9 cellular contexts compared by ENCODE assay signal in the genomic region with DNA sequence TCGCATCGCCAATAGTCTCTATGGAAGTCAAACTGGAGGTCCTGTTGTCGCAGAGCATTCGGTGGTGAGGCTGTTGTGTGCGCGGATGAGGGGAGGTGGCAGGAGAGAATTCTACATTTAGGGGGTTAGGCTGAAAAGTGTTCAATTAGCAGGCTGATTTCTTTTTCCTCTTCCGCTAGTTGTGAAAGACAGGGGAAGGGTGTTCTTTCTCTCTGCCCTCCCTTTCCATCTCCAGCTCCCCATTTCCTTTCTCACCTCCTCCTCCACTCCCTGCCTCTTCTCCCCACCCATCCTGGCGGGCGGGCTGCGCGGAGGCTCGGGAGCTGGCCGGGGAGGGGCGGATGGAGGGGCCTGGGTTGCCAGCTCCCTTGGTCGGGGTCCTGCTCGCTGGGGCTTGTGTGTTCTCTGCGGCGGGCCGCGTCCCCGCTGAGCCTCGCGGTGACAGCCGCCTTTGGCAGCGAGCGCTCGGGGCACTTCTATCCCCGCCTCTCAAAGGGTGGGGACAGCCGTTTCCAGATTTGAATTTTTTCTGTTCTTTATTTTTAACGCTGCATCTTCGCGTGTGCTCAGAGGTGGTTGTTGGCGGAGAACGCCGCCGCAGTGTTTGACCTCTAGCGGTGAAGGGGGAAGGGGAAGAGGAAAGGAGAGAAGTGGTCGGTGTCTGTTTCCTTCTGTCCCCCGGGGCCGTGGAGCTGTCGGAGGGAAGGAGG. TPM values are rescaled to one million over a fixed set of nuclear protein-coding genes. Genes with fewer than 3 reads are reported as not detected.
A peak's percentile ranks its signal among the peaks of the same experiment; 100 is the strongest.
DNase-seq lines count a peak whose midpoint lies in the region; ATAC-seq and TF ChIP-seq lines count a peak whose summit lies in the region.
"Had no signal": no experiment of that assay in that cellular context is flagged by ENCODE, and none has a peak within 500 bp of the region (broad histone marks: within the 10 kb centered on the region; RNA-seq: fewer than 3 reads in every experiment).

No MANE protein-coding gene starts in this region.

- peaks cover 3% of the 10 kb centered on the region for H3K9me3 Mint-ChIP-seq in activated T-helper 1 cell treated with anti-CD3 and anti-CD28 coated beads, Interleukin-12 subunit alpha, Interleukin-12 subunit beta, Interleukin-2, Interleukin-4 antibody, amounts not matched to agents 30 ng/mL and 10 ng/mL and 1 ng/mL, durations not matched to agents 14 hours and 24 hours and 36 hours

- WGBS in ovary, 3 donors: 6 to 8% (median 7%) methylated on average over 41 of the region's 41 CpGs

- peak overlapping the region; percentile 30 for H3K27ac ChIP-seq in layer of hippocampus (ENCODE audit: low read depth, low read length)
- no peak overlapping the region for H3K27ac ChIP-seq in ovary
- H3K27ac ChIP-seq: VCaP had no signal

- peaks cover 6% of the 10 kb centered on the region for H3K36me3 Mint-ChIP-seq in activated T-helper 1 cell treated with anti-CD3 and anti-CD28 coated beads, Interleukin-12 subunit alpha, Interleukin-12 subunit beta, Interleukin-2, Interleukin-4 antibody, amounts not matched to agents 30 ng/mL and 10 ng/mL and 1 ng/mL, durations not matched to agents 14 hours and 24 hours and 36 hours (ENCODE audit: low read depth)

- H3K4me3 ChIP-seq in H7 (ENCODE audit: insufficient read depth, low read depth, low read length) (peak overlapping the region; percentile 90), ovary (no peak overlapping the region)

- ATAC-seq in GM21619 (IDR thresholded peaks at IDR 0.05; ENCODE audit: unreplicated experiment): no peak
- no peak for ATAC-seq in HG03457 (IDR thresholded peaks at IDR 0.05; ENCODE audit: unreplicated experiment)

- peak overlapping the region; percentile 72 for H3K27ac Mint-ChIP-seq in activated T-helper 1 cell treated with anti-CD3 and anti-CD28 coated beads, Interleukin-12 subunit alpha, Interleukin-12 subunit beta, Interleukin-2, Interleukin-4 antibody, amounts not matched to agents 30 ng/mL and 10 ng/mL and 1 ng/mL, durations not matched to agents 14 hours and 24 hours and 36 hours

- peaks cover 0 to 3% of the 10 kb centered on the region in 2 donors for H3K9me3 ChIP-seq in ovary

- H3K4me3 Mint-ChIP-seq in activated T-helper 1 cell treated with anti-CD3 and anti-CD28 coated beads, Interleukin-12 subunit alpha, Interleukin-12 subunit beta, Interleukin-2, Interleukin-4 antibody, amounts not matched to agents 30 ng/mL and 10 ng/mL and 1 ng/mL, durations not matched to agents 14 hours and 24 hours and 36 hours: peak overlapping the region; percentile 30

- H3K4me1 Mint-ChIP-seq in activated T-helper 1 cell treated with anti-CD3 and anti-CD28 coated beads, Interleukin-12 subunit alpha, Interleukin-12 subunit beta, Interleukin-2, Interleukin-4 antibody, amounts not matched to agents 30 ng/mL and 10 ng/mL and 1 ng/mL, durations not matched to agents 14 hours and 24 hours and 36 hours (ENCODE audit: low read depth): no peaks in the 10 kb centered on the region

- TF ChIP-seq EP300 in ovary (IDR thresholded peaks at IDR 0.05): no peak

- in situ Hi-C loops in ACHN (cut with HindIII; ENCODE audit: low pct_ligation_motif_present, low pct_unique_long_range_greater_than_20kb, low sequenced_read_pairs): no loop called here

- TF ChIP-seq CTCF in ovary (IDR thresholded peaks at IDR 0.05): no peak

- peaks cover 40% of the 10 kb centered on the region for H3K27me3 Mint-ChIP-seq in activated T-helper 1 cell treated with anti-CD3 and anti-CD28 coated beads, Interleukin-12 subunit alpha, Interleukin-12 subunit beta, Interleukin-2, Interleukin-4 antibody, amounts not matched to agents 30 ng/mL and 10 ng/mL and 1 ng/mL, durations not matched to agents 14 hours and 24 hours and 36 hours (ENCODE audit: insufficient read depth)

- DNase-seq in ACHN (peak; percentile 72), H7 (peak; percentile 83), ovary (no peak), germinal center (ENCODE audit: low spot score) (no peak)
- DNase-seq in activated T-helper 1 cell treated with anti-CD3 and anti-CD28 coated beads, Interleukin-12 subunit alpha, Interleukin-12 subunit beta, Interleukin-2, Interleukin-4 antibody, amounts not matched to agents 30 ng/mL and 10 ng/mL and 1 ng/mL, durations not matched to agents 14 hours and 24 hours and 36 hours (ENCODE audit: low spot score): no peak

- TF ChIP-seq POLR2A in ovary (IDR thresholded peaks at IDR 0.05): no peak

- H3K27me3 ChIP-seq in H7 (ENCODE audit: control insufficient read depth, insufficient read depth, low read length) (peaks cover 13% of the 10 kb centered on the region; the same call in 1 of the 2 replicates), layer of hippocampus (ENCODE audit: control insufficient read depth, insufficient read depth, low read length) (peaks cover 44% of the 10 kb centered on the region), ovary (peaks cover 2% of the 10 kb centered on the region)

- H3K36me3 ChIP-seq in H7 (replicated peaks; ENCODE audit: control insufficient read depth, insufficient read depth, low read length): no peaks in the 10 kb centered on the region
- H3K36me3 ChIP-seq in ovary: no peaks in the 10 kb centered on the region

- intact Hi-C loops in activated T-helper 1 cell treated with anti-CD3 and anti-CD28 coated beads, Interleukin-12 subunit alpha, Interleukin-12 subunit beta, Interleukin-2, Interleukin-4 antibody, amounts not matched to agents 30 ng/mL and 10 ng/mL and 1 ng/mL, durations not matched to agents 14 hours and 24 hours and 36 hours (cut with micrococcal nuclease): no loop called here
- intact Hi-C loops in ovary (cut with DNase I): no loop called here

- H3K4me1 ChIP-seq in ovary (ENCODE audit: insufficient read depth): peaks cover 8% of the 10 kb centered on the region

RNA-seq across cellular contexts. Expression of a gene that starts 3.6 kb away (rescaled TPM):
- total RNA-seq in H7 (2014; rRNA removed; shearing (Covaris generic)): 20.9 and 26.6 TPM in 2 replicates
- not detected in 2 replicates for total RNA-seq in activated T-helper 1 cell treated with anti-CD3 and anti-CD28 coated beads, Interleukin-12 subunit alpha, Interleukin-12 subunit beta, Interleukin-2, Interleukin-4 antibody, amounts not matched to agents 30 ng/mL and 10 ng/mL and 1 ng/mL, durations not matched to agents 14 hours and 24 hours and 36 hours
- under 1 TPM in 1 of 7 donors, not detected in 6; 0.03 TPM for total RNA-seq in ovary
- under 1 TPM in 1 of 2 donors, not detected in 1; 0.01 TPM for polyA plus RNA-seq in ovary

Comparison
In these comparisons a context has a peak if more than half of its experiments do, and no peak if none do; other contexts are left out.
1. DNase-seq: peak in ACHN (single experiment) and H7 (single experiment); none in activated T-helper 1 cell treated with anti-CD3 and anti-CD28 coated beads, Interleukin-12 subunit alpha, Interleukin-12 subunit beta, Interleukin-2, Interleukin-4 antibody, amounts not matched to agents 30 ng/mL and 10 ng/mL and 1 ng/mL, durations not matched to agents 14 hours and 24 hours and 36 hours (single experiment), ovary (0 of 5) and germinal center (single experiment).
2. RNA of a gene that starts 3.6 kb away (total RNA-seq): 20.9 to 26.6 TPM in H7; not detected in activated T-helper 1 cell treated with anti-CD3 and anti-CD28 coated beads, Interleukin-12 subunit alpha, Interleukin-12 subunit beta, Interleukin-2, Interleukin-4 antibody, amounts not matched to agents 30 ng/mL and 10 ng/mL and 1 ng/mL, durations not matched to agents 14 hours and 24 hours and 36 hours and 0.03 TPM in ovary; every median in the first group is over 10 times any median in the second.